Comparison of ENCODE assay signal across 4 cellular contexts in genomic region chr11:124968197-124968596, GRCh38. TPM values are rescaled to one million over a fixed set of nuclear protein-coding genes. Genes with fewer than 3 reads are reported as not detected.
"Had no signal": no experiment of that assay in that cellular context is flagged by ENCODE, and none has a peak within 500 bp of the region (broad histone marks: within the 10 kb centered on the region; RNA-seq: fewer than 3 reads in every experiment).

No MANE protein-coding gene starts in this region.

RNA-seq across cellular contexts. Expression of gene HEPACAM, which starts 32.4 kb away (rescaled TPM):
- total RNA-seq: LHCN-M2, M059J, MCF 10A, NCI-H460 had no signal

RNA-seq across cellular contexts. Expression of gene HEPN1, which starts 49.1 kb away (rescaled TPM):
- total RNA-seq: LHCN-M2, M059J, MCF 10A, NCI-H460 had no signal
